ENCODE assay signal across 8 cellular contexts in the genomic region with DNA sequence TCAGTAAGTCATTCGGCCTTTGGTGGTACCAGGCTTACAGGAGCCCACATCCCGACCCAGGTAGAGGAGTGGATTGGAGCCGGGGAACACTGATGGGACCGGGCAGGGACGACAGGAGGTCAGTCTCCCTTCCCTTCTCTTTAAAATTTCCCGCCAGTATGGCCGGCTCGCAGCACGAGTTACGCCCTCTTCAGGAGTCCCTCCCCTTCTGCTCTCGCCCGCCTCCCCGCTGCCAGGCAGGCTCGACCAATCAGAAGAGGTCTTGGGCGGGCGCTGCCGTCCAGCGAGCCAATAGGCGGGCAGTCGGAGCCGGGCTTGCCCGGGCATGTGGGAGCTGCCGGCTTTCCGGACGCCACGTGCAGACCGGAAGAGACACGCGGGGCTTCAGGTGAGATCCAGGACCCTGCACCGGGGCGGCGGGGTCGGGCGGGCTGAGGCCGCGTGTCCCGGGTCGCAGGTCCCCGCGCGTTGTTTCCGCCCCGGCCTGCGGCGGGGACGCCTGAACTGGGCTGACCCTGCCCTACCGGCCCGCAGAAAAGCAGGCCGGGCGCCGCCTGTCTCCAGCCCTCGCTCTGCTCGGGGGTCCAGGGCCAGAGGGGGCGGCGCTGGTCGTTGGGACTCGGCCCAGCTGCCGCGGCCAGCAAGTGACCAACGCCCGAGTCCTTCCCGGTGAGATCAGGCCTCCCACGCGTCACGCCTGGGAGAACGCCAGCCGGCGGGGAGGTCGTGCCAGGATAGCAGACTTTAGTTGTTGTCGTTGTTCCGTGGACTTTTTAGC. TPM values are rescaled to one million over a fixed set of nuclear protein-coding genes. Genes with fewer than 3 reads are reported as not detected.
DNase-seq lines count a peak whose midpoint lies in the region; ATAC-seq and TF ChIP-seq lines count a peak whose summit lies in the region.

A gene with protein sequence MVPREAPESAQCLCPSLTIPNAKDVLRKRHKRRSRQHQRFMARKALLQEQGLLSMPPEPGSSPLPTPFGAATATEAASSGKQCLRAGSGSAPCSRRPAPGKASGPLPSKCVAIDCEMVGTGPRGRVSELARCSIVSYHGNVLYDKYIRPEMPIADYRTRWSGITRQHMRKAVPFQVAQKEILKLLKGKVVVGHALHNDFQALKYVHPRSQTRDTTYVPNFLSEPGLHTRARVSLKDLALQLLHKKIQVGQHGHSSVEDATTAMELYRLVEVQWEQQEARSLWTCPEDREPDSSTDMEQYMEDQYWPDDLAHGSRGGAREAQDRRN (plus strand): TSS at position 346 of the 778 bp plus-strand sequence. CDS start 4,870 bp downstream, outside the sequence.

- TF ChIP-seq CTCF in GM10248 (IDR thresholded peaks at IDR 0.05; ENCODE audit: control extremely low read depth, extremely low read depth, low read depth, missing control alignments) (peak; percentile 22), SK-N-SH (IDR thresholded peaks at IDR 0.05) (no peak; the same call in 1 of the 2 replicates), suprapubic skin (IDR thresholded peaks at IDR 0.05) (no peak)

- DNase-seq in GM10248 (ENCODE audit: extremely low spot score) (peak; percentile 97), NCI-H1092 (lab: John Stamatoyannopoulos, UW) (peak; percentile 77), SK-N-SH (peak; percentile 99), germinal center (ENCODE audit: low spot score) (peak; percentile 98), nucleus accumbens (lab: John Stamatoyannopoulos, UW) (peak; percentile 63 to 97 (median 91)), suprapubic skin (ENCODE audit: low spot score in 2 of 2) (peak; percentile 96 to 97)
- peak; percentile 96 for DNase-seq in activated naive CD4-positive, alpha-beta T cell treated with anti-CD3 and anti-CD28 coated beads, Interleukin-2, amount 10 ng/mL, durations not matched to agents 7 days and 5 days

- H3K9me3 ChIP-seq in SK-N-SH (no peaks in the 10 kb centered on the region), suprapubic skin (no peaks in the 10 kb centered on the region)

- peak within 1 kb of the TSS; percentile 54 for H2AFZ ChIP-seq in SK-N-SH (ENCODE audit: low read depth)

- H3K27ac ChIP-seq in SK-N-SH (ENCODE audit: low read depth in 2 of 2, low read length in 1 of 2) (peak within 1 kb of the TSS; percentile 84 to 89), suprapubic skin (peak within 1 kb of the TSS; percentile 88)

- peaks cover 51% of the 10 kb centered on the region for H3K79me2 ChIP-seq in SK-N-SH (ENCODE audit: insufficient read depth)

- H3K27me3 ChIP-seq in SK-N-SH (ENCODE audit: insufficient read depth) (no peaks in the 10 kb centered on the region), suprapubic skin (no peaks in the 10 kb centered on the region)

- peak within 1 kb of the TSS; percentile 91 for H3K4me3 Mint-ChIP-seq in activated naive CD4-positive, alpha-beta T cell treated with anti-CD3 and anti-CD28 coated beads, Interleukin-2, amount 10 ng/mL, durations not matched to agents 7 days and 5 days

- H3K4me1 Mint-ChIP-seq in activated naive CD4-positive, alpha-beta T cell treated with anti-CD3 and anti-CD28 coated beads, Interleukin-2, amount 10 ng/mL, durations not matched to agents 7 days and 5 days, result peaks cover 50% of the 10 kb centered on the region

- peak within 1 kb of the TSS; percentile 87 to 93 for H3K4me3 ChIP-seq in SK-N-SH (ENCODE audit: low read depth in 2 of 2, low read length in 1 of 2)
- peak within 1 kb of the TSS; percentile 92 for H3K4me3 ChIP-seq in suprapubic skin

- peak in 1 of 2 donors; percentile 13 for TF ChIP-seq POLR2A in suprapubic skin (IDR thresholded peaks at IDR 0.05)

- TF ChIP-seq EP300 in SK-N-SH (IDR thresholded peaks at IDR 0.05; ENCODE audit: borderline replicate concordance in 1 of 2, low read depth in 1 of 2, low read length in 1 of 2) (no peak), suprapubic skin (IDR thresholded peaks at IDR 0.05) (no peak)

- peaks cover 43% of the 10 kb centered on the region for H4K20me1 ChIP-seq in SK-N-SH (ENCODE audit: insufficient read depth)

- peak within 1 kb of the TSS; percentile 95 for H3K27ac Mint-ChIP-seq in activated naive CD4-positive, alpha-beta T cell treated with anti-CD3 and anti-CD28 coated beads, Interleukin-2, amount 10 ng/mL, durations not matched to agents 7 days and 5 days

- no peak for TF ChIP-seq RAD21 in SK-N-SH (IDR thresholded peaks at IDR 0.05; ENCODE audit: low read length)

- no peaks in the 10 kb centered on the region for H3F3A ChIP-seq in SK-N-SH (replicated peaks; ENCODE audit: insufficient read depth)

- H3K4me2 ChIP-seq in SK-N-SH, result peak within 1 kb of the TSS; percentile 95

- peak within 1 kb of the TSS; percentile 99 for H3K9ac ChIP-seq in SK-N-SH

- peaks cover 5% of the 10 kb centered on the region for H3K27me3 Mint-ChIP-seq in activated naive CD4-positive, alpha-beta T cell treated with anti-CD3 and anti-CD28 coated beads, Interleukin-2, amount 10 ng/mL, durations not matched to agents 7 days and 5 days

- WGBS in SK-N-SH (ENCODE audit: low lambda C conversion rate), result under 1% methylated on average over 24 of the region's 71 CpGs
- under 1% methylated on average over 61 of the region's 71 CpGs for WGBS in suprapubic skin

- H3K36me3 Mint-ChIP-seq in activated naive CD4-positive, alpha-beta T cell treated with anti-CD3 and anti-CD28 coated beads, Interleukin-2, amount 10 ng/mL, durations not matched to agents 7 days and 5 days, result peaks cover 21% of the 10 kb centered on the region

- POLR2A ChIA-PET in GM10248 (lab: Yijun Ruan, JAX), result interaction anchor here (0.7 to 1.1 kb wide), 2 partner anchors 17 kb away, joined by 4 to 6 read pairs; a partner anchor contains a TSS
- POLR2A ChIA-PET in SK-N-SH (lab: Yijun Ruan, JAX), result interaction anchor here (1.0 kb wide), 1 partner anchor 22 kb away, joined by 3 read pairs; no protein-coding TSS in a partner anchor

- no peaks in the 10 kb centered on the region for H3K9me2 ChIP-seq in SK-N-SH

- CTCF ChIA-PET in GM10248 (lab: Yijun Ruan, JAX) (interaction anchor here (1.2 to 1.9 kb wide), 3 partner anchors 10 to 92 kb away, joined by 3 to 7 read pairs (median 4); no protein-coding TSS in a partner anchor), SK-N-SH (lab: Yijun Ruan, JAX) (interaction anchor here (1.0 to 1.5 kb wide), 4 partner anchors 8 to 150 kb away, joined by 3 to 4 read pairs (median 3); no protein-coding TSS in a partner anchor)
- CTCF ChIA-PET in activated naive CD4-positive, alpha-beta T cell treated with anti-CD3 and anti-CD28 coated beads, Interleukin-2, amount 10 ng/mL, durations not matched to agents 7 days and 5 days (lab: Charles Lee), result interaction anchor here (1.3 to 1.6 kb wide), 3 partner anchors 9 to 18 kb away, joined by 3 to 8 read pairs (median 4); a partner anchor contains a TSS

- H3K9me3 Mint-ChIP-seq in activated naive CD4-positive, alpha-beta T cell treated with anti-CD3 and anti-CD28 coated beads, Interleukin-2, amount 10 ng/mL, durations not matched to agents 7 days and 5 days, result no peaks in the 10 kb centered on the region

- peak; percentile 93 for ATAC-seq in HG02610 (IDR thresholded peaks at IDR 0.05; ENCODE audit: unreplicated experiment)

- H3K4me1 ChIP-seq in SK-N-SH (ENCODE audit: control insufficient read depth in 1 of 2, insufficient read depth in 2 of 2, low read depth in 1 of 2, low read length in 1 of 2) (peaks cover 17 to 18% of the 10 kb centered on the region in 2 experiments), suprapubic skin (peaks cover 43% of the 10 kb centered on the region)

- peaks cover 13 to 16% of the 10 kb centered on the region in 2 experiments for H3K36me3 ChIP-seq in SK-N-SH (replicated peaks in 1 of 2; ENCODE audit: control insufficient read depth in 1 of 2, insufficient read depth in 2 of 2, low read length in 1 of 2)
- peaks cover 1% of the 10 kb centered on the region for H3K36me3 ChIP-seq in suprapubic skin

TF ChIP-seq in SK-N-SH, 30 proteins besides CTCF, POLR2A, EP300 and RAD21 (continues in another document):
- TF ChIP-seq, protein P1, sequence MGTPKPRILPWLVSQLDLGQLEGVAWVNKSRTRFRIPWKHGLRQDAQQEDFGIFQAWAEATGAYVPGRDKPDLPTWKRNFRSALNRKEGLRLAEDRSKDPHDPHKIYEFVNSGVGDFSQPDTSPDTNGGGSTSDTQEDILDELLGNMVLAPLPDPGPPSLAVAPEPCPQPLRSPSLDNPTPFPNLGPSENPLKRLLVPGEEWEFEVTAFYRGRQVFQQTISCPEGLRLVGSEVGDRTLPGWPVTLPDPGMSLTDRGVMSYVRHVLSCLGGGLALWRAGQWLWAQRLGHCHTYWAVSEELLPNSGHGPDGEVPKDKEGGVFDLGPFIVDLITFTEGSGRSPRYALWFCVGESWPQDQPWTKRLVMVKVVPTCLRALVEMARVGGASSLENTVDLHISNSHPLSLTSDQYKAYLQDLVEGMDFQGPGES (IDR thresholded peaks at IDR 0.05; ENCODE audit: low read depth, low read length), result peak; percentile 55
- no peak for TF ChIP-seq SMC3 (IDR thresholded peaks at IDR 0.05; ENCODE audit: low read depth, low read length)
- TF ChIP-seq, protein P2, sequence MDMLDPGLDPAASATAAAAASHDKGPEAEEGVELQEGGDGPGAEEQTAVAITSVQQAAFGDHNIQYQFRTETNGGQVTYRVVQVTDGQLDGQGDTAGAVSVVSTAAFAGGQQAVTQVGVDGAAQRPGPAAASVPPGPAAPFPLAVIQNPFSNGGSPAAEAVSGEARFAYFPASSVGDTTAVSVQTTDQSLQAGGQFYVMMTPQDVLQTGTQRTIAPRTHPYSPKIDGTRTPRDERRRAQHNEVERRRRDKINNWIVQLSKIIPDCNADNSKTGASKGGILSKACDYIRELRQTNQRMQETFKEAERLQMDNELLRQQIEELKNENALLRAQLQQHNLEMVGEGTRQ (IDR thresholded peaks at IDR 0.05; ENCODE audit: borderline replicate concordance, low read depth, low read length), result no peak
- peak; percentile 48; the same call in 1 of the 2 replicates for TF ChIP-seq YY1 (IDR thresholded peaks at IDR 0.05; ENCODE audit: low read depth)
- TF ChIP-seq SIN3A (IDR thresholded peaks at IDR 0.05; ENCODE audit: borderline replicate concordance, low read depth, low read length), result peak; percentile 92
- TF ChIP-seq GATA2 (CRISPR knock-in tag; IDR thresholded peaks at IDR 0.05), result no peak
- TF ChIP-seq, protein P3, sequence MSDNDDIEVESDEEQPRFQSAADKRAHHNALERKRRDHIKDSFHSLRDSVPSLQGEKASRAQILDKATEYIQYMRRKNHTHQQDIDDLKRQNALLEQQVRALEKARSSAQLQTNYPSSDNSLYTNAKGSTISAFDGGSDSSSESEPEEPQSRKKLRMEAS (IDR thresholded peaks at IDR 0.05; ENCODE audit: low read depth), result peak; percentile 100
- TF ChIP-seq EZH2phosphoT487 (IDR thresholded peaks at IDR 0.05; ENCODE audit: borderline replicate concordance, low read depth), result no peak
- TF ChIP-seq FOSL2 (IDR thresholded peaks at IDR 0.05; ENCODE audit: borderline replicate concordance, low read depth), result no peak
- TF ChIP-seq RXRA (IDR thresholded peaks at IDR 0.05; ENCODE audit: borderline replicate concordance, low read depth), result no peak

RNA-seq across cellular contexts. Expression of the gene that starts here (rescaled TPM):
- 46.4 and 65.2 TPM in 2 replicates for polyA plus RNA-seq in SK-N-SH (2012; rRNA removed)
- 20.2 and 29.7 TPM in 2 replicates for polyA plus RNA-seq in SK-N-SH (2012; cell fraction: cytosol; rRNA removed)
- polyA plus RNA-seq in SK-N-SH (2012; cell fraction: nucleus; rRNA removed), result 119 and 136 TPM in 2 replicates
- total RNA-seq in suprapubic skin, result 10 to 100 TPM in 2 of 4 donors, 1 to 10 TPM in 2; 9.3 to 29.3 (median 17.3) TPM

Comparison
In these comparisons a context has a peak if more than half of its experiments do, and no peak if none do; other contexts are left out.
1. Peak in every context shown above with its lines: DNase-seq, ATAC-seq, H3K4me3 ChIP-seq and H3K27ac ChIP-seq.